10 cellular contexts compared by ENCODE assay signal in the genomic region with DNA sequence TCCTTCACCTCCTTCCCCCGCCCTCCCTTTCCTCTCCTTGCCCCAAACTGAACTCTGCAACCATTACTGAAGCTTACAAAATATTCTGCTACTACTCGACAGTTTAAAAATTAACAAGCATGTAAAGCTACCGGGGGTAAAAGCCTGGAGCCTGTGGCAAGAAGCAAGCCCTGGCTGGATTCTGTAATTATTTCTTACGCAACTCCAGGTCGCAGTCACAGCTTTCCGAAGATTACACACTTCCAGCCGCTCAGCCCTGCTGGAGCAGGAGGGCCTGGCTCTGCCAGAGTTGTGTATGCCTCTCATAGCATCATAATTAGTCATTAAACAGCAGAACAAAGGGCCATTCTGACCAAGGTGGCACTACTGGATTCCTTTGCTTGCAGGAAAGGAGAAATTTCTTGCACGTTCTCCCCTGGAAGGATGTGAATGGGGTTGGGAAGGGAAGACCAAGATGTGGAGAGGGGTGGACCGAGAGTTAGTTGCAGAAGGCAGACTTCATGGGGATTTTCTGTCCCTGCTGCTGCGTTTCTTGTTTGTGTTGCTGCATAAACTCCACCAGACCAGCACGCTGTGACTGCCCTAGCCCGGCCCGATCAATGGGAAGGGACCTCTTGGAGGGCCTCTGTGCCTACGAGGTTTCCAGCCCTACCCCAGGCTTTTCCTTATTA. TPM values are rescaled to one million over a fixed set of nuclear protein-coding genes. Genes with fewer than 3 reads are reported as not detected.
DNase-seq lines count a peak whose midpoint lies in the region; ATAC-seq, FAIRE-seq and TF ChIP-seq lines count a peak whose summit lies in the region.
"Had no signal": no experiment of that assay in that cellular context is flagged by ENCODE, and none has a peak within 500 bp of the region (broad histone marks: within the 10 kb centered on the region; RNA-seq: fewer than 3 reads in every experiment).

No MANE protein-coding gene starts in this region.

- H3K4me1 ChIP-seq in sigmoid colon = peaks cover 0 to 4% (median 0%) of the 10 kb centered on the region in 4 donors

- FAIRE-seq in H54 (lab: Jason Lieb, UNC) (peak; percentile 98), D721Med (lab: Jason Lieb, UNC) (no peak)

- TF ChIP-seq POLR2A in H54 (IDR thresholded peaks at IDR 0.05; ENCODE audit: low read depth, low read length) (no peak), sigmoid colon (IDR thresholded peaks at IDR 0.05) (no peak)

- TF ChIP-seq CTCF in foreskin fibroblast (IDR thresholded peaks at IDR 0.05; ENCODE audit: low read depth, low read length) = no peak
- TF ChIP-seq CTCF in sigmoid colon (IDR thresholded peaks at IDR 0.05) = no peak
- TF ChIP-seq CTCF in D721Med (IDR thresholded peaks at IDR 0.05; ENCODE audit: insufficient read depth, missing control alignments) = no peak

- no peak for TF ChIP-seq EP300 in sigmoid colon (IDR thresholded peaks at IDR 0.05)

- DNase-seq in H54 (ENCODE audit: insufficient read length, low spot score) = no peak
- peak; percentile 93 for DNase-seq in RPMI7951 (ENCODE audit: low read depth)
- DNase-seq in foreskin fibroblast = peak; percentile 94 to 95
- DNase-seq in sigmoid colon = no peak
- DNase-seq in hypothalamus (lab: John Stamatoyannopoulos, UW) = no peak
- DNase-seq in D721Med (ENCODE audit: insufficient read length, low spot score) = no peak
- DNase-seq: effector memory CD4-positive, alpha-beta T cell had no signal

- H3K27ac ChIP-seq in sigmoid colon = peak overlapping the region; percentile 7 to 66 (median 29)

- no peaks in the 10 kb centered on the region for H3K9me3 ChIP-seq in sigmoid colon

- H3K27me3 ChIP-seq in sigmoid colon = no peaks in the 10 kb centered on the region

- no peaks in the 10 kb centered on the region for H3K36me3 ChIP-seq in sigmoid colon

- WGBS in sigmoid colon, 2 donors = 9 to 56% methylated on average over 14 of the region's 14 CpGs

- H3K4me3 ChIP-seq in foreskin fibroblast (ENCODE audit: low read depth in 1 of 2, low read length in 2 of 2) (no peak overlapping the region), sigmoid colon (no peak overlapping the region)

- ATAC-seq in HG03520 (IDR thresholded peaks at IDR 0.05; ENCODE audit: unreplicated experiment) = no peak
- no peak for ATAC-seq in GM18873 (IDR thresholded peaks at IDR 0.05; ENCODE audit: low FRiP score, unreplicated experiment)

- intact Hi-C loops in sigmoid colon (cut with DNase I) = no loop called here

RNA-seq across cellular contexts. Expression of a gene that starts 23.6 kb away (rescaled TPM):
- total RNA-seq in RPMI7951 (2014; rRNA removed; shearing (Covaris generic)) = not detected in 2 replicates
- total RNA-seq in sigmoid colon = under 1 TPM in 1 of 4 donors, not detected in 3; 0.33 TPM
- under 1 TPM in 2 of 3 donors, not detected in 1; 0.34 to 0.60 TPM for polyA plus RNA-seq in sigmoid colon
- total RNA-seq: skeletal muscle tissue had no signal

RNA-seq across cellular contexts. Expression of a gene that starts 53.9 kb away (rescaled TPM):
- total RNA-seq in RPMI7951 (2014; rRNA removed; shearing (Covaris generic)) = 1.1 and 2.0 TPM in 2 replicates
- 10 to 100 TPM; 18.2 to 37.8 (median 27.3) TPM for total RNA-seq in sigmoid colon
- polyA plus RNA-seq in sigmoid colon = 1 to 10 TPM; 3.5 to 6.7 (median 4.8) TPM

Comparison
In these comparisons a context has a peak if more than half of its experiments do, and no peak if none do; other contexts are left out.
1. DNase-seq: peak in RPMI7951 (single experiment) and foreskin fibroblast (2 of 2); none in H54 (single experiment), sigmoid colon (single experiment), hypothalamus (0 of 51) and D721Med (single experiment).